In genomic region chr20:47990507-47991132, GRCh38 we compare ENCODE assay signal across 12 cellular contexts.
DNase-seq lines count a peak whose midpoint lies in the region; TF ChIP-seq lines count a peak whose summit lies in the region.
"Had no signal": no experiment of that assay in that cellular context is flagged by ENCODE, and none has a peak within 500 bp of the region (broad histone marks: within the 10 kb centered on the region; RNA-seq: fewer than 3 reads in every experiment).

No MANE protein-coding gene starts in this region.

- WGBS in esophagus squamous epithelium, 2 donors: 69 to 80% methylated on average over 6 to 8 of the region's 8 CpGs
- WGBS in smooth muscle cell (ENCODE audit: low lambda C conversion rate): 95% methylated on average over 8 of the region's 8 CpGs

- POLR2A ChIA-PET in HEK293 (lab: Yijun Ruan, JAX) (no interaction called here), RWPE1 (lab: Yijun Ruan, JAX; ENCODE audit: low non-redundant PET) (no interaction called here)

- H3F3A ChIP-seq in smooth muscle cell (ENCODE audit: low read depth): peaks cover 4% of the 10 kb centered on the region

- H3K9me3 ChIP-seq in HEK293 (ENCODE audit: control insufficient read depth, insufficient read depth, low read depth, low read length) (no peaks in the 10 kb centered on the region), esophagus squamous epithelium (peaks cover 0 to 23% (median 0%) of the 10 kb centered on the region in 3 donors), smooth muscle cell (replicated peaks; ENCODE audit: low read depth) (no peaks in the 10 kb centered on the region)

- CTCF ChIA-PET in HEK293 (lab: Yijun Ruan, JAX): interaction anchor here (0.5 kb wide), 1 partner anchor 339 kb away, joined by 3 read pairs; no protein-coding TSS in a partner anchor
- CTCF ChIA-PET in RWPE1 (lab: Yijun Ruan, JAX): interaction anchor here (0.6 kb wide), 1 partner anchor 373 kb away, joined by 5 read pairs; no protein-coding TSS in a partner anchor

- H3K4me3 ChIP-seq in HEK293 (ENCODE audit: low read depth, low read length): no peak overlapping the region
- H3K4me3 ChIP-seq in esophagus squamous epithelium: no peak overlapping the region
- H3K4me3 ChIP-seq in smooth muscle cell: no peak overlapping the region
- H3K4me3 ChIP-seq: BLaER1 treated with 17β-estradiol and CSF1 and Interleukin-3, amounts not matched to agents 10 nM and 100 nM had no signal

- H3K4me2 ChIP-seq in smooth muscle cell: no peak overlapping the region
- H3K4me2 ChIP-seq: BLaER1 treated with 17β-estradiol and CSF1 and Interleukin-3, amounts not matched to agents 10 nM and 100 nM had no signal

- H3K4me1 ChIP-seq in HEK293 (ENCODE audit: control insufficient read depth, insufficient read depth, low read length) (peaks cover 15% of the 10 kb centered on the region), esophagus squamous epithelium (peaks cover 0 to 44% (median 5%) of the 10 kb centered on the region in 3 donors), smooth muscle cell (ENCODE audit: low read depth) (peaks cover 10% of the 10 kb centered on the region)
- H3K4me1 ChIP-seq: BLaER1 treated with 17β-estradiol and CSF1 and Interleukin-3, amounts not matched to agents 10 nM and 100 nM had no signal

- H2AFZ ChIP-seq in smooth muscle cell (ENCODE audit: low read depth): no peak overlapping the region

- H3K27ac ChIP-seq in HEK293 (ENCODE audit: extremely low read depth, low read depth, low read length): no peak overlapping the region; the same call in 1 of the 2 replicates
- H3K27ac ChIP-seq in RWPE1: peak overlapping the region; percentile 58
- peak overlapping the region in 3 of 4 donors; percentile 52 to 70 (median 66) for H3K27ac ChIP-seq in esophagus squamous epithelium
- H3K27ac ChIP-seq in smooth muscle cell (ENCODE audit: low read depth): no peak overlapping the region
- H3K27ac ChIP-seq: BLaER1 treated with 17β-estradiol and CSF1 and Interleukin-3, amounts not matched to agents 10 nM and 100 nM had no signal

- DNase-seq in RWPE1 (ENCODE audit: low spot score) (no peak), esophagus squamous epithelium (lab: John Stamatoyannopoulos, UW) (no peak), smooth muscle cell (lab: John Stamatoyannopoulos, UW; ENCODE audit: unreplicated experiment) (no peak), inferior parietal cortex (ENCODE audit: extremely low spot score) (no peak), middle frontal gyrus (ENCODE audit: extremely low spot score, low spot score) (no peak)
- DNase-seq in activated CD4-positive, CD25-positive, alpha-beta regulatory T cell treated with anti-CD3 and anti-CD28 coated beads, Interleukin-2, amount 50 U/mL, for 72 hours: no peak
- DNase-seq: ACHN; CD4-positive, CD25-positive, alpha-beta regulatory T cell; DMS 273 treated with DMSO at 0.1 percent for 48 hours; IMR-90 had no signal

- H3K79me2 ChIP-seq in smooth muscle cell (ENCODE audit: low read depth): no peaks in the 10 kb centered on the region

- no peaks in the 10 kb centered on the region for H3K27me3 ChIP-seq in esophagus squamous epithelium
- no peaks in the 10 kb centered on the region for H3K27me3 ChIP-seq in smooth muscle cell (ENCODE audit: low read depth)
- H3K27me3 ChIP-seq: BLaER1 treated with 17β-estradiol and CSF1 and Interleukin-3, amounts not matched to agents 10 nM and 100 nM had no signal

- H4K20me1 ChIP-seq in smooth muscle cell (ENCODE audit: low read depth): no peaks in the 10 kb centered on the region
- H4K20me1 ChIP-seq: BLaER1 treated with 17β-estradiol and CSF1 and Interleukin-3, amounts not matched to agents 10 nM and 100 nM had no signal

- TF ChIP-seq CTCF in HEK293 (tag by site-specific recombination; IDR thresholded peaks at IDR 0.05): no peak
- TF ChIP-seq CTCF in RWPE1 (conservative IDR thresholded peaks at IDR 0.05; ENCODE audit: low read depth): no peak
- TF ChIP-seq CTCF in esophagus squamous epithelium (IDR thresholded peaks at IDR 0.05): no peak
- TF ChIP-seq CTCF in smooth muscle cell (IDR thresholded peaks at IDR 0.05; ENCODE audit: borderline replicate concordance, insufficient read depth, poor library complexity, severe bottlenecking): no peak

- TF ChIP-seq POLR2A in esophagus squamous epithelium (IDR thresholded peaks at IDR 0.05): no peak

- peak overlapping the region; percentile 30 for H3K9ac ChIP-seq in smooth muscle cell (ENCODE audit: low read depth)
- H3K9ac ChIP-seq: BLaER1 treated with 17β-estradiol and CSF1 and Interleukin-3, amounts not matched to agents 10 nM and 100 nM had no signal

- no peaks in the 10 kb centered on the region for H3K36me3 ChIP-seq in HEK293 (ENCODE audit: control insufficient read depth in 2 of 2, insufficient read depth in 1 of 2, low read length in 2 of 2)
- no peaks in the 10 kb centered on the region for H3K36me3 ChIP-seq in esophagus squamous epithelium
- no peaks in the 10 kb centered on the region for H3K36me3 ChIP-seq in smooth muscle cell (ENCODE audit: low read depth)
- H3K36me3 ChIP-seq: BLaER1 treated with 17β-estradiol and CSF1 and Interleukin-3, amounts not matched to agents 10 nM and 100 nM had no signal

- intact Hi-C loops in esophagus squamous epithelium (cut with DNase I): no loop called here

TF ChIP-seq in HEK293, 187 proteins besides CTCF, POLR2A, EP300 and RAD21:
- TF ChIP-seq ZSCAN23 (tag by site-specific recombination; IDR thresholded peaks at IDR 0.05): no peak
- no peak for TF ChIP-seq ZFP37 (tag by site-specific recombination; IDR thresholded peaks at IDR 0.05)
- peak; percentile 59 for TF ChIP-seq OSR2 (tag by site-specific recombination; IDR thresholded peaks at IDR 0.05)
- no peak for TF ChIP-seq ZNF585B (tag by site-specific recombination; IDR thresholded peaks at IDR 0.05)
- TF ChIP-seq ZNF223 (tag by site-specific recombination; IDR thresholded peaks at IDR 0.05): no peak
- peak; percentile 55 for TF ChIP-seq WT1 (tag by site-specific recombination; IDR thresholded peaks at IDR 0.05)
- TF ChIP-seq ZNF530 (tag by site-specific recombination; IDR thresholded peaks at IDR 0.05; ENCODE audit: low read depth): no peak
- TF ChIP-seq ZBTB44 (tag by site-specific recombination; IDR thresholded peaks at IDR 0.05): peak; percentile 87
- peak; percentile 45 for TF ChIP-seq FEZF1 (tag by site-specific recombination; IDR thresholded peaks at IDR 0.05)

Comparison
In these comparisons a context has a peak if more than half of its experiments do, and no peak if none do; other contexts are left out.
1. H3K27ac ChIP-seq: peak in RWPE1 (single experiment) and esophagus squamous epithelium (3 of 4); none in HEK293 (single experiment) and smooth muscle cell (single experiment).